22 cellular contexts compared by ENCODE assay signal in the genomic region with DNA sequence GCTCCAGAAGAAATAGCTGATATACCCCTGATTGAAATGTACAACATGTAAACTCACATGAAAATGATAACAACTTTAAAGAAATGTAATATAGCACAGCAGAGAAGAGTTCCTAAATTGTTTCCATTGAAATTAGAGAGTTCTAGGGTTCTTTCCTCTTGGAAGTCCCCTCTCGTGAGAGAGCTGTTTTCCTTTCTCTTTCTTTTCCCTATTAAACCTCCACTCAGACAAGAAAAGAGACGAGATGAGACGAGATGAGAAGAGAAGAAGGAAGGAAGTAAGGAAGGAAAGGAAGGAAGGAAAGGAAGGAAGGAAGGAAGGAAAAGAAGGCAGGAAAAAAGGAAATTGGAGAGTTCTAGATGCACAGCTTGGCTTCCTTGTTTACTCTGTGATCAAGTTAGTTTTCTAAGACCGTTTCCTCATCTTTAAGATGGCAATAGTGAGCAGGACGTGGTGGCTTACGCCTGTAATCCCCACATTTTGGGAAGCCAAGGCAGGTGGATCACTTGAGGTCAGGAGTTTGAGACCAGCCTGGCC. TPM values are rescaled to one million over a fixed set of nuclear protein-coding genes. Genes with fewer than 3 reads are reported as not detected.
DNase-seq lines count a peak whose midpoint lies in the region; ATAC-seq, FAIRE-seq and TF ChIP-seq lines count a peak whose summit lies in the region.
"Had no signal": no experiment of that assay in that cellular context is flagged by ENCODE, and none has a peak within 500 bp of the region (broad histone marks: within the 10 kb centered on the region; RNA-seq: fewer than 3 reads in every experiment).

No MANE protein-coding gene starts in this region.

- TF ChIP-seq CTCF in K562 (IDR thresholded peaks at IDR 0.05 in 2 of 3, conservative IDR thresholded peaks at IDR 0.05 in 1 of 3; ENCODE audit: insufficient read depth in 2 of 3, low read depth in 1 of 3, low read length in 3 of 3) = no peak
- no peak for TF ChIP-seq CTCF in GM13976 (IDR thresholded peaks at IDR 0.05; ENCODE audit: borderline replicate concordance, control extremely low read depth, extremely low read depth, insufficient read depth, missing control alignments)

- no peak for TF ChIP-seq EP300 in K562 (IDR thresholded peaks at IDR 0.05; ENCODE audit: low read length)

- ATAC-seq in stimulated activated naive CD8-positive, alpha-beta T cell treated with anti-CD3 and anti-CD28 coated beads, Interleukin-15, Interleukin-2, amounts not matched to agents 100 U/mL and 50 U/mL, for 24 hours = no peak
- ATAC-seq in K562 (no peak; the same call in 2 of the 3 replicates), HG02884 (IDR thresholded peaks at IDR 0.05; ENCODE audit: unreplicated experiment) (no peak)
- ATAC-seq: A549; activated naive CD4-positive, alpha-beta T cell treated with anti-CD3 and anti-CD28 coated beads, Interleukin-2, amount 50 U/mL, for 72 hours had no signal

- H3K9me3 Mint-ChIP-seq in stimulated activated naive CD8-positive, alpha-beta T cell treated with anti-CD3 and anti-CD28 coated beads, Interleukin-15, Interleukin-2, amounts not matched to agents 100 ng/mL and 50 ng/mL, for 24 hours = no peaks in the 10 kb centered on the region
- H3K9me3 Mint-ChIP-seq: activated CD4-positive, alpha-beta memory T cell treated with anti-CD3 and anti-CD28 coated beads, Interleukin-2, amount 10 ng/mL, durations not matched to agents 7 days and 5 days; activated naive CD4-positive, alpha-beta T cell treated with anti-CD3 and anti-CD28 coated beads, Interleukin-2, amount 50 U/mL, for 72 hours; mesothelial cell of epicardium; T-helper 2 cell treated with Interferon-gamma antibody and Interleukin-4, amounts not matched to agents 5 μg/mL and 100 μg/mL, for 36 hours had no signal

- no peaks in the 10 kb centered on the region for H4K20me1 ChIP-seq in K562 (replicated peaks; ENCODE audit: control insufficient read depth, insufficient read depth, low read length)

- DNase-seq in stimulated activated naive CD8-positive, alpha-beta T cell treated with anti-CD3 and anti-CD28 coated beads, Interleukin-15, Interleukin-2, amounts not matched to agents 100 U/mL and 50 U/mL, for 24 hours = no peak
- DNase-seq in K562 (ENCODE audit: extremely low read depth in 1 of 4, low spot score in 3 of 4) = no peak
- no peak for DNase-seq in NCI-H526 (lab: John Stamatoyannopoulos, UW)
- no peak for DNase-seq in GM13976 (ENCODE audit: low spot score)
- no peak for DNase-seq in activated effector memory CD4-positive, alpha-beta T cell treated with anti-CD3 and anti-CD28 coated beads, Interleukin-2, amount 50 U/mL, for 16 hours
- DNase-seq: activated CD4-positive, alpha-beta memory T cell treated with anti-CD3 and anti-CD28 coated beads, Interleukin-2, amount 10 ng/mL, durations not matched to agents 7 days and 5 days; activated T-cell treated with anti-CD3 and anti-CD28 coated beads, Interleukin-2, amount 50 U/mL, for 1 hour; glutamatergic neuron; GM23248; KBM-7; NCI-H1694; stimulated activated CD4-positive, alpha-beta T cell treated with anti-CD3 and anti-CD28 coated beads, Interleukin-4, amount 100 ng/mL, for 1 hour; uterus had no signal

- CTCF ChIA-PET in K562 (lab: Yijun Ruan, JAX; ENCODE audit: low intra/inter-chr PET ratio) = no interaction called here

- peak; percentile 26 for FAIRE-seq in K562 (lab: Jason Lieb, UNC)
- FAIRE-seq: A549, RCC 7860 had no signal

- H3K4me3 ChIP-seq in K562 (no peak overlapping the region), muscle layer of duodenum (ENCODE audit: low read depth in 1 of 2, low read length in 2 of 2) (no peak overlapping the region)
- H3K4me3 ChIP-seq: A549, GM23248, smooth muscle cell, uterus had no signal

- H3K27ac Mint-ChIP-seq in stimulated activated naive CD8-positive, alpha-beta T cell treated with anti-CD3 and anti-CD28 coated beads, Interleukin-15, Interleukin-2, amounts not matched to agents 100 ng/mL and 50 ng/mL, for 24 hours = peak overlapping the region; percentile 32
- H3K27ac Mint-ChIP-seq: activated CD4-positive, alpha-beta memory T cell treated with anti-CD3 and anti-CD28 coated beads, Interleukin-2, amount 10 ng/mL, durations not matched to agents 7 days and 5 days; activated naive CD4-positive, alpha-beta T cell treated with anti-CD3 and anti-CD28 coated beads, Interleukin-2, amount 50 U/mL, for 72 hours; mesothelial cell of epicardium; T-helper 2 cell treated with Interferon-gamma antibody and Interleukin-4, amounts not matched to agents 5 μg/mL and 100 μg/mL, for 36 hours had no signal

- H2AFZ ChIP-seq in K562 (ENCODE audit: low read depth, low read length) = peak overlapping the region; percentile 69
- H2AFZ ChIP-seq: GM23248 had no signal

- no peaks in the 10 kb centered on the region for H3K79me2 ChIP-seq in K562 (ENCODE audit: control insufficient read depth, insufficient read depth, low read length)

- no peak overlapping the region for H3K4me3 Mint-ChIP-seq in stimulated activated naive CD8-positive, alpha-beta T cell treated with anti-CD3 and anti-CD28 coated beads, Interleukin-15, Interleukin-2, amounts not matched to agents 100 ng/mL and 50 ng/mL, for 24 hours
- H3K4me3 Mint-ChIP-seq: activated CD4-positive, alpha-beta memory T cell treated with anti-CD3 and anti-CD28 coated beads, Interleukin-2, amount 10 ng/mL, durations not matched to agents 7 days and 5 days; mesothelial cell of epicardium; T-helper 2 cell treated with Interferon-gamma antibody and Interleukin-4, amounts not matched to agents 5 μg/mL and 100 μg/mL, for 36 hours had no signal

- no peak for TF ChIP-seq RAD21 in K562 (CRISPR knock-in tag; conservative IDR thresholded peaks at IDR 0.05 in 1 of 2, IDR thresholded peaks at IDR 0.05 in 1 of 2)

- H3K27ac ChIP-seq in K562 (ENCODE audit: extremely low read depth, low read depth, low read length) = no peak overlapping the region
- peak overlapping the region; percentile 29 for H3K27ac ChIP-seq in muscle layer of duodenum (ENCODE audit: low read length)
- H3K27ac ChIP-seq: GM23248, uterus had no signal

- 39% methylated on average over 5 of the region's 6 CpGs for WGBS in K562 (ENCODE audit: insufficient coverage, low coverage, missing lambda C conversion rate)

- no peaks in the 10 kb centered on the region for H3K9me3 ChIP-seq in K562 (replicated peaks; ENCODE audit: control insufficient read depth, insufficient read depth, low read depth, low read length)
- no peaks in the 10 kb centered on the region for H3K9me3 ChIP-seq in muscle layer of duodenum (ENCODE audit: control insufficient read depth in 1 of 2, low read length in 2 of 2)
- H3K9me3 ChIP-seq: A549, uterus had no signal

- BruUV-seq in K562 (replicated peaks; lab: Mats Ljungman, UMichigan) = no TSS peak

- no peaks in the 10 kb centered on the region for H3K36me3 ChIP-seq in K562 (ENCODE audit: control insufficient read depth, insufficient read depth, low read length)
- no peaks in the 10 kb centered on the region for H3K36me3 ChIP-seq in muscle layer of duodenum (ENCODE audit: control insufficient read depth in 1 of 2, insufficient read depth in 2 of 2, low read length in 2 of 2)
- H3K36me3 ChIP-seq: uterus had no signal

- in situ Hi-C loops in K562 (cut with MboI) (no loop called here), GM13976 (cut with MboI; ENCODE audit: low sequenced_read_pairs, unreplicated experiment) (no loop called here)

- H3K9me1 ChIP-seq in K562 (ENCODE audit: control insufficient read depth, insufficient read depth, low read length) = no peaks in the 10 kb centered on the region

- POLR2A ChIA-PET in K562 (lab: Yijun Ruan, JAX) = interaction anchor here (0.6 to 1.3 kb wide), 3 partner anchors 9 to 25 kb away, joined by 3 to 5 read pairs (median 4); a partner anchor contains a TSS

- H3K4me1 Mint-ChIP-seq in stimulated activated naive CD8-positive, alpha-beta T cell treated with anti-CD3 and anti-CD28 coated beads, Interleukin-15, Interleukin-2, amounts not matched to agents 100 ng/mL and 50 ng/mL, for 24 hours (ENCODE audit: low read depth) = peaks cover 6% of the 10 kb centered on the region

- intact Hi-C loops in K562 (cut with micrococcal nuclease) = no loop called here

- H3K27me3 ChIP-seq in K562 (ENCODE audit: control insufficient read depth in 2 of 2, insufficient read depth in 2 of 2, low read length in 2 of 2) (no peaks in the 10 kb centered on the region), muscle layer of duodenum (ENCODE audit: low read depth, low read length) (no peaks in the 10 kb centered on the region)
- H3K27me3 ChIP-seq: uterus had no signal

- H3K4me2 ChIP-seq in K562 (ENCODE audit: insufficient read depth, low read length) = no peak overlapping the region
- H3K4me2 ChIP-seq: A549, smooth muscle cell had no signal

- H3K4me1 ChIP-seq in K562 (replicated peaks in 1 of 2; ENCODE audit: control insufficient read depth in 2 of 2, insufficient read depth in 2 of 2, low read length in 2 of 2) (no peaks in the 10 kb centered on the region; a peak in 1 of 5 replicates), muscle layer of duodenum (ENCODE audit: control insufficient read depth in 1 of 2, insufficient read depth in 2 of 2, low read length in 2 of 2) (peaks cover 0 to 8% of the 10 kb centered on the region in 2 donors)
- H3K4me1 ChIP-seq: uterus had no signal

- H3K27me3 Mint-ChIP-seq in stimulated activated naive CD8-positive, alpha-beta T cell treated with anti-CD3 and anti-CD28 coated beads, Interleukin-15, Interleukin-2, amounts not matched to agents 100 ng/mL and 50 ng/mL, for 24 hours = no peaks in the 10 kb centered on the region
- H3K27me3 Mint-ChIP-seq: activated CD4-positive, alpha-beta memory T cell treated with anti-CD3 and anti-CD28 coated beads, Interleukin-2, amount 10 ng/mL, durations not matched to agents 7 days and 5 days had no signal

- H3K9ac ChIP-seq in K562 (ENCODE audit: insufficient read depth in 1 of 2, low read depth in 2 of 2, low read length in 2 of 2) = no peak overlapping the region
- H3K9ac ChIP-seq: GM23248 had no signal

- H3K36me3 Mint-ChIP-seq in stimulated activated naive CD8-positive, alpha-beta T cell treated with anti-CD3 and anti-CD28 coated beads, Interleukin-15, Interleukin-2, amounts not matched to agents 100 ng/mL and 50 ng/mL, for 24 hours (ENCODE audit: low read depth) = peaks cover 6% of the 10 kb centered on the region
- H3K36me3 Mint-ChIP-seq: activated naive CD4-positive, alpha-beta T cell treated with anti-CD3 and anti-CD28 coated beads, Interleukin-2, amount 50 U/mL, for 72 hours; mesothelial cell of epicardium had no signal

- TF ChIP-seq POLR2A in K562 (conservative IDR thresholded peaks at IDR 0.05) = no peak

RNA-seq across cellular contexts. Expression of a gene that starts 11.9 kb away (rescaled TPM):
- 4.1 and 12.3 TPM in 2 replicates for total RNA-seq in K562 (2011; cell fraction: chromatin; rRNA removed; ENCODE audit: low replicate concordance)
- total RNA-seq in K562 (2011; cell fraction: nucleolus; rRNA removed) = 1.8 and 4.9 TPM in 2 replicates
- 3.2 and 8.5 TPM in 2 replicates for total RNA-seq in K562 (2011; cell fraction: nucleoplasm; rRNA removed)
- total RNA-seq in K562 (2014; rRNA removed) (1.4 and 2.1 TPM in 2 replicates), K562 (2014; rRNA removed; fragmentation: Illumina TruSeq; extraction: Trizol) (4.2 and 4.3 TPM in 2 replicates), K562 (2015; rRNA removed; fragmentation: Illumina TruSeq; extraction: Trizol) (2.7 TPM in 2 replicates), K562 (2021) (2.9 and 4.2 TPM in 2 replicates)
- polyA plus RNA-seq in K562 (2011; rRNA removed) (1.3 and 2.7 TPM in 2 replicates), K562 (2014; fragmentation: Illumina TruSeq; extraction: Trizol) (2.9 and 3.3 TPM in 2 replicates), K562 (2014; fragmentation: Nextera tagmentation; extraction: Ambion mirVana) (1 to 10 TPM; 1.5 to 2.0 TPM), K562 (2014; rRNA removed) (2.2 and 2.7 TPM in 2 replicates)
- polyA plus RNA-seq in K562 (2011; cell fraction: cytosol; rRNA removed) = 1.2 and 2.0 TPM in 2 replicates
- 0.27 and 0.58 TPM in 2 replicates for polyA plus RNA-seq in K562 (2011; cell fraction: nucleus; rRNA removed)
- 3.1 and 5.9 TPM in 2 replicates for polyA plus RNA-seq in K562 (2012)
- 1.7 and 4.0 TPM in 2 replicates for polyA minus RNA-seq in K562 (2011; rRNA and poly(A)+ RNA removed)
- polyA minus RNA-seq in K562 (2011; cell fraction: cytosol; rRNA and poly(A)+ RNA removed) = 0.64 and 3.0 TPM in 2 replicates
- 0.22 and 2.4 TPM in 2 replicates for polyA minus RNA-seq in K562 (2011; cell fraction: nucleus; rRNA and poly(A)+ RNA removed)

RNA-seq across cellular contexts. Expression of a gene that starts 58.5 kb away (rescaled TPM):
- total RNA-seq in K562 (2011; cell fraction: chromatin; rRNA removed; ENCODE audit: low replicate concordance) = 40.1 and 95.2 TPM in 2 replicates
- total RNA-seq in K562 (2011; cell fraction: nucleolus; rRNA removed) = 19.5 and 22.0 TPM in 2 replicates
- total RNA-seq in K562 (2011; cell fraction: nucleoplasm; rRNA removed) = 60.6 and 98.6 TPM in 2 replicates
- 11.6 and 13.0 TPM in 2 replicates for total RNA-seq in K562 (2014; rRNA removed)
- total RNA-seq in K562 (2014; rRNA removed; fragmentation: Illumina TruSeq; extraction: Trizol) = 19.8 and 21.7 TPM in 2 replicates
- total RNA-seq in K562 (2015; rRNA removed; fragmentation: Illumina TruSeq; extraction: Trizol) = 23.2 and 23.3 TPM in 2 replicates
- total RNA-seq in K562 (2021) = 19.3 and 20.4 TPM in 2 replicates
- 16.3 and 23.2 TPM in 2 replicates for polyA plus RNA-seq in K562 (2011; rRNA removed)
- polyA plus RNA-seq in K562 (2011; cell fraction: cytosol; rRNA removed) = 5.1 and 11.1 TPM in 2 replicates
- polyA plus RNA-seq in K562 (2011; cell fraction: nucleus; rRNA removed) = 12.5 and 13.7 TPM in 2 replicates
- polyA plus RNA-seq in K562 (2012) = 15.6 and 18.6 TPM in 2 replicates
- 15.3 and 19.3 TPM in 2 replicates for polyA plus RNA-seq in K562 (2014; fragmentation: Illumina TruSeq; extraction: Trizol)
- 1 to 10 TPM; 5.9 to 6.5 TPM for polyA plus RNA-seq in K562 (2014; fragmentation: Nextera tagmentation; extraction: Ambion mirVana)
- 11.6 and 12.8 TPM in 2 replicates for polyA plus RNA-seq in K562 (2014; rRNA removed)
- 44.5 and 49.5 TPM in 2 replicates for polyA minus RNA-seq in K562 (2011; rRNA and poly(A)+ RNA removed)
- polyA minus RNA-seq in K562 (2011; cell fraction: cytosol; rRNA and poly(A)+ RNA removed) = 12.1 and 14.2 TPM in 2 replicates
- 18.2 and 24.9 TPM in 2 replicates for polyA minus RNA-seq in K562 (2011; cell fraction: nucleus; rRNA and poly(A)+ RNA removed)
